In genomic region chr1:62783736-62784508, GRCh38 we compare ENCODE assay signal across 1 cellular context.
A peak's percentile ranks its signal among the peaks of the same experiment; 100 is the strongest.
TF ChIP-seq lines count a peak whose summit lies in the region.

Gene ATG4C, plus strand, starts transcription at chr1:62784132. Its CDS starts 19,655 bp downstream, at chr1:62803787.

TF ChIP-seq in K562, 482 proteins besides CTCF, POLR2A, EP300 and RAD21 (continued from another document and continues in another):
- peak; percentile 86 for TF ChIP-seq ZBTB40 (IDR thresholded peaks at IDR 0.05)
- no peak for TF ChIP-seq ZBTB40 (CRISPR knock-in tag; IDR thresholded peaks at IDR 0.05)
- TF ChIP-seq TFAM (CRISPR knock-in tag; conservative IDR thresholded peaks at IDR 0.05), result no peak
- no peak for TF ChIP-seq ZNF212 (CRISPR knock-in tag; IDR thresholded peaks at IDR 0.05)
- TF ChIP-seq TEAD4 (IDR thresholded peaks at IDR 0.05; ENCODE audit: low read length), result peak; percentile 65
- TF ChIP-seq TEAD4 (CRISPR knock-in tag; IDR thresholded peaks at IDR 0.05; ENCODE audit: borderline replicate concordance), result no peak
- TF ChIP-seq ZNF79 (CRISPR knock-in tag; IDR thresholded peaks at IDR 0.05; ENCODE audit: low read depth), result no peak
- TF ChIP-seq ZBTB49 (CRISPR knock-in tag; IDR thresholded peaks at IDR 0.05; ENCODE audit: borderline replicate concordance), result no peak
- peak; percentile 61; the same call in 1 of the 2 replicates for TF ChIP-seq ZBTB12 (CRISPR knock-in tag; IDR thresholded peaks at IDR 0.05)
- TF ChIP-seq OTX1 (CRISPR knock-in tag; IDR thresholded peaks at IDR 0.05), result no peak
- TF ChIP-seq ZNF133 (CRISPR knock-in tag; IDR thresholded peaks at IDR 0.05), result no peak
- peak in 1 of 2 experiments; percentile 18; a peak in 1 of 4 replicates for TF ChIP-seq NONO (IDR thresholded peaks at IDR 0.05; ENCODE audit: low read depth in 2 of 2, low read length in 1 of 2)
- peak; percentile 11; the same call in 1 of the 2 replicates for TF ChIP-seq NFE2 (IDR thresholded peaks at IDR 0.05; ENCODE audit: low read depth)
- TF ChIP-seq ILK (tag; IDR thresholded peaks at IDR 0.05; ENCODE audit: borderline replicate concordance, low read depth), result no peak
- TF ChIP-seq NR2F6 (CRISPR knock-in tag; IDR thresholded peaks at IDR 0.05), result no peak
- TF ChIP-seq POLR3G (IDR thresholded peaks at IDR 0.05; ENCODE audit: extremely low read depth, insufficient read length, insufficient replicate concordance), result no peak
- TF ChIP-seq CREB3L1 (IDR thresholded peaks at IDR 0.05; ENCODE audit: borderline replicate concordance, low read depth), result peak; percentile 95
- TF ChIP-seq ZNF408 (CRISPR knock-in tag; IDR thresholded peaks at IDR 0.05; ENCODE audit: low read depth), result no peak
- TF ChIP-seq SNAPC5 (CRISPR knock-in tag; IDR thresholded peaks at IDR 0.05), result no peak
- no peak for TF ChIP-seq RBM17 (IDR thresholded peaks at IDR 0.05; ENCODE audit: borderline replicate concordance, low read depth, low read length)
- TF ChIP-seq ZNF57 (CRISPR knock-in tag; IDR thresholded peaks at IDR 0.05), result no peak
- TF ChIP-seq CC2D1A (IDR thresholded peaks at IDR 0.05), result 0 out of 2 replicates have a peak, but pooled peaks have one; percentile 2
- TF ChIP-seq BRD9 (IDR thresholded peaks at IDR 0.05; ENCODE audit: low read depth, partially characterized antibody), result no peak
- no peak for TF ChIP-seq STAT5B (CRISPR knock-in tag; IDR thresholded peaks at IDR 0.05)
- no peak for TF ChIP-seq ZEB2 (IDR thresholded peaks at IDR 0.05)
- peak; percentile 86 for TF ChIP-seq CREB1 (IDR thresholded peaks at IDR 0.05)
- TF ChIP-seq CREB1 (CRISPR knock-in tag; IDR thresholded peaks at IDR 0.05), result peak; percentile 83
- TF ChIP-seq BCLAF1 (IDR thresholded peaks at IDR 0.05; ENCODE audit: borderline replicate concordance in 1 of 2, control insufficient read depth in 1 of 2, low read depth in 2 of 2, low read length in 1 of 2), result no peak
- no peak for TF ChIP-seq MXD1 (CRISPR knock-in tag; IDR thresholded peaks at IDR 0.05; ENCODE audit: borderline replicate concordance, poor library complexity, severe bottlenecking)
- no peak for TF ChIP-seq ATF6 (CRISPR knock-in tag; IDR thresholded peaks at IDR 0.05)
- TF ChIP-seq E4F1 (CRISPR knock-in tag; IDR thresholded peaks at IDR 0.05; ENCODE audit: borderline replicate concordance), result no peak
